In genomic region chr11:133075351-133075750, GRCh38 we compare ENCODE assay signal across 5 cellular contexts.
"Had no signal": no experiment of that assay in that cellular context is flagged by ENCODE, and none has a peak within 500 bp of the region (broad histone marks: within the 10 kb centered on the region; RNA-seq: fewer than 3 reads in every experiment).

No MANE protein-coding gene starts in this region.

- H3K4me3 ChIP-seq: K562 had no signal

- H3K27ac ChIP-seq: HL-60 had no signal

- DNase-seq: IMR-90, KBM-7, KG1 had no signal
